Comparison of ENCODE assay signal across 22 cellular contexts in genomic region chr3:174466471-174467054, GRCh38.
"Had no signal": no experiment of that assay in that cellular context is flagged by ENCODE, and none has a peak within 500 bp of the region (broad histone marks: within the 10 kb centered on the region; RNA-seq: fewer than 3 reads in every experiment).

No MANE protein-coding gene starts in this region.

- H3K27ac ChIP-seq: adrenal gland, ascending aorta, brain microvascular endothelial cell, gastrocnemius medialis, lower lobe of right lung, transverse colon, uterus, WERI-Rb-1 had no signal

- H3K4me1 ChIP-seq: adrenal gland, ascending aorta, gastrocnemius medialis, lower lobe of right lung, transverse colon, uterus had no signal

- ATAC-seq: gastrocnemius medialis; lower lobe of right lung; sciatic nerve; stimulated activated naive B cell treated with anti-CD40 and anti-IgM and Interleukin-4, amounts not matched to agents 10 μg/mL and 1 μg/mL and 100 μg/mL, for 72 hours had no signal

- H3K36me3 ChIP-seq: adrenal gland, ascending aorta, brain microvascular endothelial cell, gastrocnemius medialis, lower lobe of right lung, transverse colon, uterus, WERI-Rb-1 had no signal

- H3K9me3 ChIP-seq: adrenal gland, ascending aorta, gastrocnemius medialis, lower lobe of right lung, transverse colon, uterus had no signal

- H3K4me3 ChIP-seq: adrenal gland, ascending aorta, gastrocnemius medialis, lower lobe of right lung, transverse colon, uterus had no signal

- DNase-seq: activated CD4-positive, alpha-beta T cell treated with anti-CD3 and anti-CD28 coated beads for 1 hour; activated CD4-positive, alpha-beta T cell treated with anti-CD3 and anti-CD28 coated beads, Interleukin-2, amount 50 U/mL, for 1 hour; activated T-cell treated with anti-CD3 and anti-CD28 coated beads, Interleukin-2, amount 50 U/mL, for 1 hour; adrenal gland; brain microvascular endothelial cell; caudate nucleus; dermis blood vessel endothelial cell; effector CD8-positive, alpha-beta T cell; erythroblast; gastrocnemius medialis; hippocampal formation; lower lobe of right lung; naive B cell; small intestine; stimulated activated CD4-positive, alpha-beta T cell treated with anti-CD3 and anti-CD28 coated beads, Interleukin-15, amount 100 ng/mL, for 24 hours; stimulated activated CD8-positive, alpha-beta memory T cell treated with anti-CD3 and anti-CD28 coated beads, Interleukin-4, amount 100 ng/mL, for 48 hours; stimulated activated naive B cell treated with anti-CD40 and anti-IgM and Interleukin-4, amounts not matched to agents 10 μg/mL and 1 μg/mL and 100 μg/mL, for 72 hours; transverse colon; uterus; WERI-Rb-1 had no signal

- H3K27me3 ChIP-seq: adrenal gland, ascending aorta, brain microvascular endothelial cell, gastrocnemius medialis, transverse colon, uterus had no signal
